ENCODE assay signal across 1 cellular context in the genomic region with DNA sequence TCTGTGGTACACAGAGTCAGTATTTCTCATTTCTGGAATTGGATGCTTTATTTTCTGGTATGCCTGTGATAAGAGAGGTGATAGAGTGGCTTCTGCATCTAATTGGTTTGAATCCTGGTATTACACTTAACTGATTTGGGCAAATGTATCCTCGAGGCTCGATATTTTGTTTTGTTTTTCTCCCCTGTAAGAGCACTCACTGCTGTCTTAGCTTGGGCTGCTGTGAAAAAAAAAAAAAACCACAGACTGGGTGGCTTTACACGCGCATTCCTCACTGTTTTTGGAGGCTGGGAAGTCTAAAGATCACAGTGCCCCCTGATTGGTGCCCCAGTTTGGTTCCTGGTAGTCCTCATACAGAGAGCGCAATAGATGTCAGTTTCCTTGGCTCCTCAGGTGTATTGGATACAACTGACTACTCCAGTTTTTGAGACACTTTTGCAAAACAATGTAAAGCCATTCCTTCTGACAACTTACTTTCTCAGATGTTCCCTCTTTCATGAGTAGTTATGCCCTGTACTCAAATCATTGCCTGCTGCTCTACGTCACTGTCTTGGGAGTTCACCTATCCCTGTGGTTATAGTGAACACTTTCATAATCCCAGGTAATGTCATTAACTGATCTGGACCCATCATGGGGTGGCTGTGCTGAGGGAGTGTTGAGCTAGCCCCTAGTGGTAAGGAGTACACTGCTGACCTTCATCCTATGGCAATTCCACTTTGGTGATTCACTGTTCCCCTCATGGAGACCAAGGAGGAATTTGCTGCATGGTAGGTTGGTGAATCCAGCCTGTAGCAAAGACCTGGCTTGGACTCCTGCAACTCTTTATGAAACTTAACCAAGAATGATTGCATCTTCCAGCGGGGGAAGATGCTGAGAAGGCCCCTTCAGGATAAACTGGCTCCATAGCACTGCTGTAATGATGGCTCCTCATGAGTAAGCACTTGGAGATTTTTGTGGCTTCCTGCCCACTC.
TF ChIP-seq lines count a peak whose summit lies in the region.

No MANE protein-coding gene starts in this region.

TF ChIP-seq in HepG2, 621 proteins besides CTCF, POLR2A, EP300 and RAD21 (continued from another document):
- TF ChIP-seq, protein P1, sequence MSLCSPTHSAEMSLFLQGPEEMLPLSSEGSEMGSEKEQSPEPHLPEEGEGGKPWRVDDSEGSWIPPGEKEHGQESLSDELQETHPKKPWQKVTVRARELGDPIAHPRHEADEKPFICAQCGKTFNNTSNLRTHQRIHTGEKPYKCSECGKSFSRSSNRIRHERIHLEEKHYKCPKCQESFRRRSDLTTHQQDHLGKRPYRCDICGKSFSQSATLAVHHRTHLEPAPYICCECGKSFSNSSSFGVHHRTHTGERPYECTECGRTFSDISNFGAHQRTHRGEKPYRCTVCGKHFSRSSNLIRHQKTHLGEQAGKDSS (CRISPR knock-in tag; IDR thresholded peaks at IDR 0.05; ENCODE audit: borderline replicate concordance, low read depth) = no peak
- TF ChIP-seq CBX5 (CRISPR knock-in tag; IDR thresholded peaks at IDR 0.05; ENCODE audit: borderline replicate concordance) = no peak
- TF ChIP-seq ZNF282 (IDR thresholded peaks at IDR 0.05; ENCODE audit: partially characterized antibody) = no peak
- no peak for TF ChIP-seq JUND (CRISPR knock-in tag; IDR thresholded peaks at IDR 0.05)
- 0 out of 2 replicates have a peak, but pooled peaks have one; percentile 23 for TF ChIP-seq GATAD2A (CRISPR knock-in tag; IDR thresholded peaks at IDR 0.05)
- TF ChIP-seq, protein P2, sequence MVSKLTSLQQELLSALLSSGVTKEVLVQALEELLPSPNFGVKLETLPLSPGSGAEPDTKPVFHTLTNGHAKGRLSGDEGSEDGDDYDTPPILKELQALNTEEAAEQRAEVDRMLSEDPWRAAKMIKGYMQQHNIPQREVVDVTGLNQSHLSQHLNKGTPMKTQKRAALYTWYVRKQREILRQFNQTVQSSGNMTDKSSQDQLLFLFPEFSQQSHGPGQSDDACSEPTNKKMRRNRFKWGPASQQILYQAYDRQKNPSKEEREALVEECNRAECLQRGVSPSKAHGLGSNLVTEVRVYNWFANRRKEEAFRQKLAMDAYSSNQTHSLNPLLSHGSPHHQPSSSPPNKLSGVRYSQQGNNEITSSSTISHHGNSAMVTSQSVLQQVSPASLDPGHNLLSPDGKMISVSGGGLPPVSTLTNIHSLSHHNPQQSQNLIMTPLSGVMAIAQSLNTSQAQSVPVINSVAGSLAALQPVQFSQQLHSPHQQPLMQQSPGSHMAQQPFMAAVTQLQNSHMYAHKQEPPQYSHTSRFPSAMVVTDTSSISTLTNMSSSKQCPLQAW (CRISPR knock-in tag; IDR thresholded peaks at IDR 0.05) = peak; percentile 67; the same call in 1 of the 2 replicates
- no peak for TF ChIP-seq ZNF121 (CRISPR knock-in tag; IDR thresholded peaks at IDR 0.05)
- peak; percentile 42; the same call in 1 of the 2 replicates for TF ChIP-seq POLR2AphosphoS5 (IDR thresholded peaks at IDR 0.05; ENCODE audit: low read depth, low read length)
- TF ChIP-seq SIX4 (CRISPR knock-in tag; IDR thresholded peaks at IDR 0.05) = no peak
- TF ChIP-seq ASH2L (IDR thresholded peaks at IDR 0.05; ENCODE audit: insufficient read length, low read depth, low read length) = peak; percentile 25
- peak; percentile 16; the same call in 1 of the 2 replicates for TF ChIP-seq ATF7-NPFF (CRISPR knock-in tag; IDR thresholded peaks at IDR 0.05; ENCODE audit: low read depth)
- TF ChIP-seq ZNF431 (CRISPR knock-in tag; IDR thresholded peaks at IDR 0.05; ENCODE audit: borderline replicate concordance, low read depth) = 0 out of 2 replicates have a peak, but pooled peaks have one; percentile 35
- TF ChIP-seq, protein P3, sequence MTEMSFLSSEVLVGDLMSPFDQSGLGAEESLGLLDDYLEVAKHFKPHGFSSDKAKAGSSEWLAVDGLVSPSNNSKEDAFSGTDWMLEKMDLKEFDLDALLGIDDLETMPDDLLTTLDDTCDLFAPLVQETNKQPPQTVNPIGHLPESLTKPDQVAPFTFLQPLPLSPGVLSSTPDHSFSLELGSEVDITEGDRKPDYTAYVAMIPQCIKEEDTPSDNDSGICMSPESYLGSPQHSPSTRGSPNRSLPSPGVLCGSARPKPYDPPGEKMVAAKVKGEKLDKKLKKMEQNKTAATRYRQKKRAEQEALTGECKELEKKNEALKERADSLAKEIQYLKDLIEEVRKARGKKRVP (CRISPR knock-in tag; IDR thresholded peaks at IDR 0.05) = no peak
- no peak for TF ChIP-seq RELA (CRISPR knock-in tag; IDR thresholded peaks at IDR 0.05)
- no peak for TF ChIP-seq ZNF331 (CRISPR knock-in tag; IDR thresholded peaks at IDR 0.05)
- TF ChIP-seq, protein P4, sequence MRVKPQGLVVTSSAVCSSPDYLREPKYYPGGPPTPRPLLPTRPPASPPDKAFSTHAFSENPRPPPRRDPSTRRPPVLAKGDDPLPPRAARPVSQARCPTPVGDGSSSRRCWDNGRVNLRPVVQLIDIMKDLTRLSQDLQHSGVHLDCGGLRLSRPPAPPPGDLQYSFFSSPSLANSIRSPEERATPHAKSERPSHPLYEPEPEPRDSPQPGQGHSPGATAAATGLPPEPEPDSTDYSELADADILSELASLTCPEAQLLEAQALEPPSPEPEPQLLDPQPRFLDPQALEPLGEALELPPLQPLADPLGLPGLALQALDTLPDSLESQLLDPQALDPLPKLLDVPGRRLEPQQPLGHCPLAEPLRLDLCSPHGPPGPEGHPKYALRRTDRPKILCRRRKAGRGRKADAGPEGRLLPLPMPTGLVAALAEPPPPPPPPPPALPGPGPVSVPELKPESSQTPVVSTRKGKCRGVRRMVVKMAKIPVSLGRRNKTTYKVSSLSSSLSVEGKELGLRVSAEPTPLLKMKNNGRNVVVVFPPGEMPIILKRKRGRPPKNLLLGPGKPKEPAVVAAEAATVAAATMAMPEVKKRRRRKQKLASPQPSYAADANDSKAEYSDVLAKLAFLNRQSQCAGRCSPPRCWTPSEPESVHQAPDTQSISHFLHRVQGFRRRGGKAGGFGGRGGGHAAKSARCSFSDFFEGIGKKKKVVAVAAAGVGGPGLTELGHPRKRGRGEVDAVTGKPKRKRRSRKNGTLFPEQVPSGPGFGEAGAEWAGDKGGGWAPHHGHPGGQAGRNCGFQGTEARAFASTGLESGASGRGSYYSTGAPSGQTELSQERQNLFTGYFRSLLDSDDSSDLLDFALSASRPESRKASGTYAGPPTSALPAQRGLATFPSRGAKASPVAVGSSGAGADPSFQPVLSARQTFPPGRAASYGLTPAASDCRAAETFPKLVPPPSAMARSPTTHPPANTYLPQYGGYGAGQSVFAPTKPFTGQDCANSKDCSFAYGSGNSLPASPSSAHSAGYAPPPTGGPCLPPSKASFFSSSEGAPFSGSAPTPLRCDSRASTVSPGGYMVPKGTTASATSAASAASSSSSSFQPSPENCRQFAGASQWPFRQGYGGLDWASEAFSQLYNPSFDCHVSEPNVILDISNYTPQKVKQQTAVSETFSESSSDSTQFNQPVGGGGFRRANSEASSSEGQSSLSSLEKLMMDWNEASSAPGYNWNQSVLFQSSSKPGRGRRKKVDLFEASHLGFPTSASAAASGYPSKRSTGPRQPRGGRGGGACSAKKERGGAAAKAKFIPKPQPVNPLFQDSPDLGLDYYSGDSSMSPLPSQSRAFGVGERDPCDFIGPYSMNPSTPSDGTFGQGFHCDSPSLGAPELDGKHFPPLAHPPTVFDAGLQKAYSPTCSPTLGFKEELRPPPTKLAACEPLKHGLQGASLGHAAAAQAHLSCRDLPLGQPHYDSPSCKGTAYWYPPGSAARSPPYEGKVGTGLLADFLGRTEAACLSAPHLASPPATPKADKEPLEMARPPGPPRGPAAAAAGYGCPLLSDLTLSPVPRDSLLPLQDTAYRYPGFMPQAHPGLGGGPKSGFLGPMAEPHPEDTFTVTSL (CRISPR knock-in tag; IDR thresholded peaks at IDR 0.05; ENCODE audit: borderline replicate concordance) = peak; percentile 35; the same call in 1 of the 2 replicates
- TF ChIP-seq ZBTB20 (CRISPR knock-in tag; IDR thresholded peaks at IDR 0.05; ENCODE audit: borderline replicate concordance, low read depth) = 0 out of 2 replicates have a peak, but pooled peaks have one; percentile 21
- 0 out of 2 replicates have a peak, but pooled peaks have one; percentile 43 for TF ChIP-seq HOXA3 (CRISPR knock-in tag; IDR thresholded peaks at IDR 0.05)
- no peak for TF ChIP-seq ZNF839 (CRISPR knock-in tag; IDR thresholded peaks at IDR 0.05; ENCODE audit: borderline replicate concordance)
- TF ChIP-seq, protein P5, sequence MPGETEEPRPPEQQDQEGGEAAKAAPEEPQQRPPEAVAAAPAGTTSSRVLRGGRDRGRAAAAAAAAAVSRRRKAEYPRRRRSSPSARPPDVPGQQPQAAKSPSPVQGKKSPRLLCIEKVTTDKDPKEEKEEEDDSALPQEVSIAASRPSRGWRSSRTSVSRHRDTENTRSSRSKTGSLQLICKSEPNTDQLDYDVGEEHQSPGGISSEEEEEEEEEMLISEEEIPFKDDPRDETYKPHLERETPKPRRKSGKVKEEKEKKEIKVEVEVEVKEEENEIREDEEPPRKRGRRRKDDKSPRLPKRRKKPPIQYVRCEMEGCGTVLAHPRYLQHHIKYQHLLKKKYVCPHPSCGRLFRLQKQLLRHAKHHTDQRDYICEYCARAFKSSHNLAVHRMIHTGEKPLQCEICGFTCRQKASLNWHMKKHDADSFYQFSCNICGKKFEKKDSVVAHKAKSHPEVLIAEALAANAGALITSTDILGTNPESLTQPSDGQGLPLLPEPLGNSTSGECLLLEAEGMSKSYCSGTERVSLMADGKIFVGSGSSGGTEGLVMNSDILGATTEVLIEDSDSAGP (CRISPR knock-in tag; IDR thresholded peaks at IDR 0.05; ENCODE audit: borderline replicate concordance) = no peak
- TF ChIP-seq, protein P6, sequence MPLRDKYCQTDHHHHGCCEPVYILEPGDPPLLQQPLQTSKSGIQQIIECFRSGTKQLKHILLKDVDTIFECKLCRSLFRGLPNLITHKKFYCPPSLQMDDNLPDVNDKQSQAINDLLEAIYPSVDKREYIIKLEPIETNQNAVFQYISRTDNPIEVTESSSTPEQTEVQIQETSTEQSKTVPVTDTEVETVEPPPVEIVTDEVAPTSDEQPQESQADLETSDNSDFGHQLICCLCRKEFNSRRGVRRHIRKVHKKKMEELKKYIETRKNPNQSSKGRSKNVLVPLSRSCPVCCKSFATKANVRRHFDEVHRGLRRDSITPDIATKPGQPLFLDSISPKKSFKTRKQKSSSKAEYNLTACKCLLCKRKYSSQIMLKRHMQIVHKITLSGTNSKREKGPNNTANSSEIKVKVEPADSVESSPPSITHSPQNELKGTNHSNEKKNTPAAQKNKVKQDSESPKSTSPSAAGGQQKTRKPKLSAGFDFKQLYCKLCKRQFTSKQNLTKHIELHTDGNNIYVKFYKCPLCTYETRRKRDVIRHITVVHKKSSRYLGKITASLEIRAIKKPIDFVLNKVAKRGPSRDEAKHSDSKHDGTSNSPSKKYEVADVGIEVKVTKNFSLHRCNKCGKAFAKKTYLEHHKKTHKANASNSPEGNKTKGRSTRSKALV (CRISPR knock-in tag; IDR thresholded peaks at IDR 0.05) = 0 out of 2 replicates have a peak, but pooled peaks have one; percentile 33
